Comparison of ENCODE assay signal across 34 cellular contexts in genomic region chr9:76115396-76115795, GRCh38.
"Had no signal": no experiment of that assay in that cellular context is flagged by ENCODE, and none has a peak within 500 bp of the region (broad histone marks: within the 10 kb centered on the region; RNA-seq: fewer than 3 reads in every experiment).

No MANE protein-coding gene starts in this region.

- H3K9me3 ChIP-seq: body of pancreas, breast epithelium, gastroesophageal sphincter had no signal

- H3K4me3 Mint-ChIP-seq: activated B cell treated with CpG ODN at 0.5 μM for 24 hours; activated CD8-positive, alpha-beta memory T cell treated with anti-CD3 and anti-CD28 coated beads, Interleukin-2, amount 10 ng/mL, durations not matched to agents 7 days and 5 days; activated CD8-positive, alpha-beta T cell treated with anti-CD3 and anti-CD28 coated beads for 36 hours; activated naive CD4-positive, alpha-beta T cell treated with anti-CD3 and anti-CD28 coated beads for 36 hours; activated naive CD4-positive, alpha-beta T cell treated with anti-CD3 and anti-CD28 coated beads, Interleukin-2, amount 50 U/mL, for 24 hours; activated naive CD8-positive, alpha-beta T cell treated with anti-CD3 and anti-CD28 coated beads for 36 hours; activated naive CD8-positive, alpha-beta T cell treated with anti-CD3 and anti-CD28 coated beads, Interleukin-2, amount 50 U/mL, for 24 hours; activated T-helper 1 cell treated with anti-CD3 and anti-CD28 coated beads, Interleukin-12 subunit alpha, Interleukin-12 subunit beta, Interleukin-2, Interleukin-4 antibody, amounts not matched to agents 30 ng/mL and 10 ng/mL and 1 ng/mL, durations not matched to agents 14 hours and 24 hours and 36 hours; central memory CD8-positive, alpha-beta T cell; dendritic cell treated with granulocyte-macrophage colony-stimulating factor and Interleukin-4, amounts not matched to agents 40 ng/mL and 50 ng/mL, for 4 days; endodermal cell; T-helper 17 cell; T-helper 2 cell treated with Interferon-gamma antibody and Interleukin-4, amounts not matched to agents 5 μg/mL and 100 μg/mL, for 36 hours had no signal

- H3K27me3 ChIP-seq: adrenal gland, body of pancreas, breast epithelium, dorsolateral prefrontal cortex, gastroesophageal sphincter had no signal

- H3K4me3 ChIP-seq: adrenal gland, body of pancreas, breast epithelium, coronary artery, dorsolateral prefrontal cortex, gastroesophageal sphincter had no signal

- H3K27me3 Mint-ChIP-seq: activated B cell treated with CpG ODN at 0.5 μM for 24 hours; activated CD8-positive, alpha-beta memory T cell treated with anti-CD3 and anti-CD28 coated beads, Interleukin-2, amount 10 ng/mL, durations not matched to agents 7 days and 5 days; activated CD8-positive, alpha-beta T cell treated with anti-CD3 and anti-CD28 coated beads for 36 hours; activated naive CD4-positive, alpha-beta T cell treated with anti-CD3 and anti-CD28 coated beads, Interleukin-2, amount 50 U/mL, for 24 hours; activated naive CD8-positive, alpha-beta T cell treated with anti-CD3 and anti-CD28 coated beads for 36 hours; activated naive CD8-positive, alpha-beta T cell treated with anti-CD3 and anti-CD28 coated beads, Interleukin-2, amount 50 U/mL, for 24 hours; central memory CD8-positive, alpha-beta T cell; dendritic cell treated with granulocyte-macrophage colony-stimulating factor and Interleukin-4, amounts not matched to agents 40 ng/mL and 50 ng/mL, for 4 days; T-helper 17 cell had no signal

- H3K4me1 ChIP-seq: adrenal gland, body of pancreas, breast epithelium had no signal

- H3K9me3 Mint-ChIP-seq: activated B cell treated with CpG ODN at 0.5 μM for 24 hours; activated CD8-positive, alpha-beta T cell treated with anti-CD3 and anti-CD28 coated beads for 36 hours; activated naive CD4-positive, alpha-beta T cell treated with anti-CD3 and anti-CD28 coated beads for 36 hours; activated naive CD4-positive, alpha-beta T cell treated with anti-CD3 and anti-CD28 coated beads, Interleukin-2, amount 50 U/mL, for 24 hours; activated naive CD8-positive, alpha-beta T cell treated with anti-CD3 and anti-CD28 coated beads for 36 hours; activated naive CD8-positive, alpha-beta T cell treated with anti-CD3 and anti-CD28 coated beads, Interleukin-2, amount 50 U/mL, for 24 hours; activated T-helper 1 cell treated with anti-CD3 and anti-CD28 coated beads, Interleukin-12 subunit alpha, Interleukin-12 subunit beta, Interleukin-2, Interleukin-4 antibody, amounts not matched to agents 30 ng/mL and 10 ng/mL and 1 ng/mL, durations not matched to agents 14 hours and 24 hours and 36 hours; activated T-helper 2 cell treated with anti-CD3 and anti-CD28 coated beads, Interferon-gamma antibody, Interleukin-2, Interleukin-4, amounts not matched to agents 10 μg/mL and 5 μg/mL and 100 μg/mL, durations not matched to agents 14 hours and 24 hours and 36 hours; central memory CD8-positive, alpha-beta T cell; dendritic cell treated with granulocyte-macrophage colony-stimulating factor and Interleukin-4, amounts not matched to agents 40 ng/mL and 50 ng/mL, for 4 days; endodermal cell; T-helper 2 cell treated with Interferon-gamma antibody and Interleukin-4, amounts not matched to agents 5 μg/mL and 100 μg/mL, for 36 hours had no signal

- H3K36me3 Mint-ChIP-seq: activated CD8-positive, alpha-beta memory T cell treated with anti-CD3 and anti-CD28 coated beads, Interleukin-2, amount 10 ng/mL, durations not matched to agents 7 days and 5 days had no signal

- H3K27ac Mint-ChIP-seq: activated B cell treated with CpG ODN at 0.5 μM for 24 hours; activated CD8-positive, alpha-beta memory T cell treated with anti-CD3 and anti-CD28 coated beads, Interleukin-2, amount 10 ng/mL, durations not matched to agents 7 days and 5 days; activated CD8-positive, alpha-beta T cell treated with anti-CD3 and anti-CD28 coated beads for 36 hours; activated naive CD4-positive, alpha-beta T cell treated with anti-CD3 and anti-CD28 coated beads, Interleukin-2, amount 50 U/mL, for 24 hours; activated naive CD8-positive, alpha-beta T cell treated with anti-CD3 and anti-CD28 coated beads for 36 hours; activated naive CD8-positive, alpha-beta T cell treated with anti-CD3 and anti-CD28 coated beads, Interleukin-2, amount 50 U/mL, for 24 hours; activated T-helper 1 cell treated with anti-CD3 and anti-CD28 coated beads, Interleukin-12 subunit alpha, Interleukin-12 subunit beta, Interleukin-2, Interleukin-4 antibody, amounts not matched to agents 30 ng/mL and 10 ng/mL and 1 ng/mL, durations not matched to agents 14 hours and 24 hours and 36 hours; activated T-helper 2 cell treated with anti-CD3 and anti-CD28 coated beads, Interferon-gamma antibody, Interleukin-2, Interleukin-4, amounts not matched to agents 10 μg/mL and 5 μg/mL and 100 μg/mL, durations not matched to agents 14 hours and 24 hours and 36 hours; dendritic cell treated with granulocyte-macrophage colony-stimulating factor and Interleukin-4, amounts not matched to agents 40 ng/mL and 50 ng/mL, for 4 days; endodermal cell; T-helper 17 cell; T-helper 2 cell treated with Interferon-gamma antibody and Interleukin-4, amounts not matched to agents 5 μg/mL and 100 μg/mL, for 36 hours had no signal

- H3K27ac ChIP-seq: adrenal gland, body of pancreas, breast epithelium, dorsolateral prefrontal cortex, WERI-Rb-1 had no signal

- ATAC-seq: activated CD8-positive, alpha-beta memory T cell treated with anti-CD3 and anti-CD28 coated beads, Interleukin-2, amount 10 ng/mL, durations not matched to agents 7 days and 5 days; activated CD8-positive, alpha-beta T cell treated with anti-CD3 and anti-CD28 coated beads for 36 hours; activated naive CD8-positive, alpha-beta T cell treated with anti-CD3 and anti-CD28 coated beads, Interleukin-2, amount 50 U/mL, for 24 hours; body of pancreas; esophagus mucosa; gastroesophageal sphincter; T-helper 17 cell had no signal

- H3K36me3 ChIP-seq: adrenal gland, breast epithelium, gastroesophageal sphincter, WERI-Rb-1 had no signal

- DNase-seq: activated B cell treated with CpG ODN at 0.5 μM for 24 hours; activated CD4-positive, alpha-beta T cell treated with anti-CD3 and anti-CD28 coated beads for 48 hours; activated CD4-positive, alpha-beta T cell treated with anti-CD3 and anti-CD28 coated beads, Interleukin-2, amount 50 U/mL, for 1 hour; activated CD4-positive, alpha-beta T cell treated with anti-CD3 and anti-CD28 coated beads, Interleukin-2, amount 50 U/mL, for 48 hours; activated CD8-positive, alpha-beta memory T cell treated with anti-CD3 and anti-CD28 coated beads, Interleukin-2, amount 10 ng/mL, durations not matched to agents 7 days and 5 days; activated CD8-positive, alpha-beta memory T cell treated with anti-CD3 and anti-CD28 coated beads, Interleukin-2, amount 50 U/mL, for 4 hours; activated CD8-positive, alpha-beta T cell treated with anti-CD3 and anti-CD28 coated beads for 36 hours; activated effector memory CD4-positive, alpha-beta T cell treated with anti-CD3 and anti-CD28 coated beads, Interleukin-2, amount 50 U/mL, for 16 hours; activated naive CD4-positive, alpha-beta T cell treated with anti-CD3 and anti-CD28 coated beads for 36 hours; activated naive CD8-positive, alpha-beta T cell treated with anti-CD3 and anti-CD28 coated beads for 36 hours; activated naive CD8-positive, alpha-beta T cell treated with anti-CD3 and anti-CD28 coated beads, Interleukin-2, amount 50 U/mL, for 24 hours; activated T-cell treated with anti-CD3 and anti-CD28 coated beads, Interleukin-2, amount 50 U/mL, for 1 hour; activated T-cell treated with anti-CD3 and anti-CD28 coated beads, Interleukin-2, amount 50 U/mL, for 48 hours; adrenal gland; body of pancreas; dorsolateral prefrontal cortex; effector memory CD4-positive, alpha-beta T cell; endodermal cell; foreskin melanocyte; head of caudate nucleus; T-helper 1 cell; T-helper 17 cell; T1000; WERI-Rb-1 had no signal

- H3K4me1 Mint-ChIP-seq: activated B cell treated with CpG ODN at 0.5 μM for 24 hours; activated naive CD8-positive, alpha-beta T cell treated with anti-CD3 and anti-CD28 coated beads, Interleukin-2, amount 50 U/mL, for 24 hours; central memory CD8-positive, alpha-beta T cell had no signal
